18 cellular contexts compared by ENCODE assay signal in genomic region chr2:161045726-161046125, GRCh38.
"Had no signal": no experiment of that assay in that cellular context is flagged by ENCODE, and none has a peak within 500 bp of the region (broad histone marks: within the 10 kb centered on the region; RNA-seq: fewer than 3 reads in every experiment).

No MANE protein-coding gene starts in this region.

- H3K36me3 ChIP-seq: suprapubic skin had no signal

- H3K4me1 ChIP-seq: body of pancreas had no signal

- H3K9me3 Mint-ChIP-seq: activated B cell treated with CpG ODN at 0.5 μM for 24 hours; activated CD8-positive, alpha-beta T cell treated with anti-CD3 and anti-CD28 coated beads for 36 hours; activated naive CD4-positive, alpha-beta T cell treated with anti-CD3 and anti-CD28 coated beads, Interleukin-2, amount 50 U/mL, for 24 hours; activated T-cell treated with anti-CD3 and anti-CD28 coated beads, Interleukin-2, amount 50 U/mL, for 4 hours; nephron; stimulated activated naive CD8-positive, alpha-beta T cell treated with anti-CD3 and anti-CD28 coated beads, Interleukin-15, Interleukin-2, amounts not matched to agents 100 ng/mL and 50 ng/mL, for 24 hours; type B pancreatic cell had no signal

- ATAC-seq: activated CD8-positive, alpha-beta T cell treated with anti-CD3 and anti-CD28 coated beads for 36 hours; activated T-cell treated with anti-CD3 and anti-CD28 coated beads, Interleukin-2, amount 50 U/mL, for 4 hours had no signal

- H3K36me3 Mint-ChIP-seq: type B pancreatic cell had no signal

- H3K4me1 Mint-ChIP-seq: activated B cell treated with CpG ODN at 0.5 μM for 24 hours; activated naive CD4-positive, alpha-beta T cell treated with anti-CD3 and anti-CD28 coated beads, Interleukin-2, amount 50 U/mL, for 24 hours; nephron had no signal

- H3K27ac Mint-ChIP-seq: activated B cell treated with CpG ODN at 0.5 μM for 24 hours; activated CD8-positive, alpha-beta T cell treated with anti-CD3 and anti-CD28 coated beads for 36 hours; activated naive CD4-positive, alpha-beta T cell treated with anti-CD3 and anti-CD28 coated beads, Interleukin-2, amount 50 U/mL, for 24 hours; nephron; stimulated activated naive CD8-positive, alpha-beta T cell treated with anti-CD3 and anti-CD28 coated beads, Interleukin-15, Interleukin-2, amounts not matched to agents 100 ng/mL and 50 ng/mL, for 24 hours; type B pancreatic cell had no signal

- DNase-seq: activated B cell treated with CpG ODN at 0.5 μM for 24 hours; activated CD4-positive, alpha-beta T cell treated with anti-CD3 and anti-CD28 coated beads for 48 hours; activated CD8-positive, alpha-beta T cell treated with anti-CD3 and anti-CD28 coated beads for 36 hours; activated effector memory CD4-positive, alpha-beta T cell treated with anti-CD3 and anti-CD28 coated beads, Interleukin-2, amount 50 U/mL, for 16 hours; activated T-cell treated with anti-CD3 and anti-CD28 coated beads, Interleukin-2, amount 50 U/mL, for 4 hours; amniotic stem cell; body of pancreas; central memory CD4-positive, alpha-beta T cell; effector CD8-positive, alpha-beta T cell; nucleus accumbens; posterior cingulate gyrus; small intestine; SW 1271 had no signal

- H3K9me3 ChIP-seq: body of pancreas, suprapubic skin had no signal

- H3K4me3 ChIP-seq: body of pancreas, suprapubic skin had no signal

- H3K4me3 Mint-ChIP-seq: activated B cell treated with CpG ODN at 0.5 μM for 24 hours; activated CD8-positive, alpha-beta T cell treated with anti-CD3 and anti-CD28 coated beads for 36 hours; activated naive CD4-positive, alpha-beta T cell treated with anti-CD3 and anti-CD28 coated beads, Interleukin-2, amount 50 U/mL, for 24 hours; activated T-cell treated with anti-CD3 and anti-CD28 coated beads, Interleukin-2, amount 50 U/mL, for 4 hours; nephron; stimulated activated naive CD8-positive, alpha-beta T cell treated with anti-CD3 and anti-CD28 coated beads, Interleukin-15, Interleukin-2, amounts not matched to agents 100 ng/mL and 50 ng/mL, for 24 hours; type B pancreatic cell had no signal

- H3K27ac ChIP-seq: body of pancreas, suprapubic skin had no signal

- H3K27me3 ChIP-seq: body of pancreas, suprapubic skin had no signal
